Comparison of ENCODE assay signal across 1 cellular context in genomic region chr4:87540176-87541058, GRCh38.
TF ChIP-seq lines count a peak whose summit lies in the region.

No MANE protein-coding gene starts in this region.

TF ChIP-seq in IMR-90, 13 proteins besides CTCF, POLR2A, EP300 and RAD21 (continued from another document):
- TF ChIP-seq RCOR1 (IDR thresholded peaks at IDR 0.05; ENCODE audit: insufficient replicate concordance, low read length) (no peak), MAFK (IDR thresholded peaks at IDR 0.05; ENCODE audit: low read depth, low read length) (no peak), CHD1 (IDR thresholded peaks at IDR 0.05; ENCODE audit: low read depth, low read length) (no peak), ELK1 (IDR thresholded peaks at IDR 0.05; ENCODE audit: borderline replicate concordance, low read depth, low read length) (no peak), RFX5 (IDR thresholded peaks at IDR 0.05; ENCODE audit: low read depth, low read length) (no peak), FOS (IDR thresholded peaks at IDR 0.05; ENCODE audit: low read depth, low read length) (no peak), MAZ (IDR thresholded peaks at IDR 0.05; ENCODE audit: borderline replicate concordance, low read depth, low read length) (no peak), CEBPB (IDR thresholded peaks at IDR 0.05; ENCODE audit: low read depth, low read length) (no peak), BHLHE40 (IDR thresholded peaks at IDR 0.05; ENCODE audit: low read depth, low read length) (no peak), MXI1 (IDR thresholded peaks at IDR 0.05; ENCODE audit: borderline replicate concordance, low read depth, low read length) (no peak)
- TF ChIP-seq, protein P1, sequence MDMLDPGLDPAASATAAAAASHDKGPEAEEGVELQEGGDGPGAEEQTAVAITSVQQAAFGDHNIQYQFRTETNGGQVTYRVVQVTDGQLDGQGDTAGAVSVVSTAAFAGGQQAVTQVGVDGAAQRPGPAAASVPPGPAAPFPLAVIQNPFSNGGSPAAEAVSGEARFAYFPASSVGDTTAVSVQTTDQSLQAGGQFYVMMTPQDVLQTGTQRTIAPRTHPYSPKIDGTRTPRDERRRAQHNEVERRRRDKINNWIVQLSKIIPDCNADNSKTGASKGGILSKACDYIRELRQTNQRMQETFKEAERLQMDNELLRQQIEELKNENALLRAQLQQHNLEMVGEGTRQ (IDR thresholded peaks at IDR 0.05; ENCODE audit: low read depth, low read length): no peak
